ENCODE assay signal across 8 cellular contexts in the genomic region with DNA sequence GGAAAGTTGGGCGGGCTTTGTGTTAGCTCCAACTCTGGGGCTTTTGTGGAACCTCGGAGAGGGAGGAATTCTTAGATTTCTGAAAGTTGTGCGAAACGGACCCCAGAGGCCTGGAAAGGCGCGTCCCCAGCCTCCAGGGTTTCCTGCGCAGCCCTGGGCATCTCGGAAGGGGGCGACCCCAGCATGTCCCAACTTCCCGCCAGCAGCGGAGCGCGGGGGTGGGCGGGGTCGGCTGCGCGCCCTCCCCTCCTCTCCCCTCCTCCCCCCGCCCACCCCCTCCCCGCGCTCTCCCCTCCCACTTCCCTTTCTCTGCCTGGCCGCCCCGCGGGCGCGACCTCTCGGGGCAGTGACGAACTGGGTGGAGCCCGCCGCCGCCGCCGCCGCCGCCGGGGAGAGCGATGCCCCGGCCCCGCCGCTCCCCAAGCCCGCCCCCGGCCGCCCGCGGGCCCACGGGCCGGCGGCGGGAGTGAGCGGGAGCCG. TPM values are rescaled to one million over a fixed set of nuclear protein-coding genes. Genes with fewer than 3 reads are reported as not detected.
DNase-seq lines count a peak whose midpoint lies in the region; ATAC-seq and TF ChIP-seq lines count a peak whose summit lies in the region.

No MANE protein-coding gene starts in this region.

- peak overlapping the region; percentile 93 for H3K27ac ChIP-seq in parathyroid adenoma

- H3K4me3 ChIP-seq in parathyroid adenoma (ENCODE audit: low read depth, low read length), result peak overlapping the region; percentile 88

- H3K36me3 ChIP-seq in parathyroid adenoma (ENCODE audit: control insufficient read depth, insufficient read depth, low read length), result no peaks in the 10 kb centered on the region

- peak; percentile 83 for ATAC-seq in GM21723 (IDR thresholded peaks at IDR 0.05; ENCODE audit: unreplicated experiment)
- peak; percentile 80 for ATAC-seq in SK-N-SH treated with all-trans-retinoic acid at 6 μM for 48 hours
- peak; percentile 75 to 88 for ATAC-seq in activated naive CD4-positive, alpha-beta T cell treated with anti-CD3 and anti-CD28 coated beads, Interleukin-2, amount 50 U/mL, for 72 hours

- peak overlapping the region; percentile 94 for H3K4me2 ChIP-seq in parathyroid adenoma (ENCODE audit: low read length)

- H3K9me3 ChIP-seq in parathyroid adenoma (ENCODE audit: control insufficient read depth, low read length), result no peaks in the 10 kb centered on the region

- H3K9me3 Mint-ChIP-seq in activated naive CD4-positive, alpha-beta T cell treated with anti-CD3 and anti-CD28 coated beads, Interleukin-2, amount 50 U/mL, for 72 hours, result no peaks in the 10 kb centered on the region
- no peaks in the 10 kb centered on the region for H3K9me3 Mint-ChIP-seq in type B pancreatic cell

- H3K36me3 Mint-ChIP-seq in activated naive CD4-positive, alpha-beta T cell treated with anti-CD3 and anti-CD28 coated beads, Interleukin-2, amount 50 U/mL, for 72 hours, result no peaks in the 10 kb centered on the region
- H3K36me3 Mint-ChIP-seq in type B pancreatic cell, result no peaks in the 10 kb centered on the region

- no peaks in the 10 kb centered on the region for H3K27me3 ChIP-seq in parathyroid adenoma (ENCODE audit: control insufficient read depth, insufficient read depth, low read length)

- intact Hi-C loops in head of caudate nucleus (cut with DNase I), result loop anchor here (5.0 kb wide), 1 partner anchor 150 kb away; a partner anchor contains a TSS

- H3K79me2 ChIP-seq in parathyroid adenoma, result peaks cover 26% of the 10 kb centered on the region

- H3K4me3 Mint-ChIP-seq in type B pancreatic cell, result peak overlapping the region; percentile 86

- TF ChIP-seq CTCF in parathyroid adenoma (IDR thresholded peaks at IDR 0.05) (no peak), type B pancreatic cell (conservative IDR thresholded peaks at IDR 0.05) (peak; percentile 12)

- no peaks in the 10 kb centered on the region for H3K27me3 Mint-ChIP-seq in type B pancreatic cell

- peak overlapping the region; percentile 35 for H3K9ac ChIP-seq in parathyroid adenoma

- no peak overlapping the region for H3K27ac Mint-ChIP-seq in activated naive CD4-positive, alpha-beta T cell treated with anti-CD3 and anti-CD28 coated beads, Interleukin-2, amount 50 U/mL, for 72 hours
- peak overlapping the region; percentile 94 for H3K27ac Mint-ChIP-seq in type B pancreatic cell

- H2AFZ ChIP-seq in parathyroid adenoma, result peak overlapping the region; percentile 73

- peaks cover 16% of the 10 kb centered on the region for H3K4me1 ChIP-seq in parathyroid adenoma

- H3K4me1 Mint-ChIP-seq in type B pancreatic cell (ENCODE audit: unreplicated experiment), result peaks cover 26% of the 10 kb centered on the region

- peak; percentile 85 for DNase-seq in Daoy (ENCODE audit: low read depth)
- DNase-seq in KG1 (lab: John Stamatoyannopoulos, UW), result peak; percentile 34
- peak; percentile 75 to 77 for DNase-seq in activated naive CD4-positive, alpha-beta T cell treated with anti-CD3 and anti-CD28 coated beads, Interleukin-2, amount 50 U/mL, for 72 hours (ENCODE audit: low spot score in 2 of 2)
- peak in 40 of 42 donors; percentile 25 to 81 (median 64) for DNase-seq in head of caudate nucleus
- DNase-seq in type B pancreatic cell (ENCODE audit: extremely low spot score, unreplicated experiment), result peak; percentile 84

TF ChIP-seq in SK-N-SH treated with all-trans-retinoic acid at 6 μM for 48 hours, 23 proteins besides CTCF, POLR2A, EP300 and RAD21:
- TF ChIP-seq SNAI2 (CRISPR knock-in tag; IDR thresholded peaks at IDR 0.05) (no peak), TOX (CRISPR knock-in tag; IDR thresholded peaks at IDR 0.05; ENCODE audit: borderline replicate concordance) (no peak), ARNTL (CRISPR knock-in tag; IDR thresholded peaks at IDR 0.05; ENCODE audit: borderline replicate concordance, low read depth) (no peak), ZNF8 (CRISPR knock-in tag; IDR thresholded peaks at IDR 0.05) (no peak), ZC3H10 (CRISPR knock-in tag; IDR thresholded peaks at IDR 0.05) (no peak), PPARA (CRISPR knock-in tag; IDR thresholded peaks at IDR 0.05; ENCODE audit: borderline replicate concordance) (no peak), ZFP3 (CRISPR knock-in tag; IDR thresholded peaks at IDR 0.05) (no peak), ZNF565 (CRISPR knock-in tag; conservative IDR thresholded peaks at IDR 0.05; ENCODE audit: low read depth) (no peak), BACH2 (CRISPR knock-in tag; IDR thresholded peaks at IDR 0.05; ENCODE audit: borderline replicate concordance) (no peak), ZFP30 (CRISPR knock-in tag; IDR thresholded peaks at IDR 0.05) (no peak), ISL1 (CRISPR knock-in tag; IDR thresholded peaks at IDR 0.05) (no peak), CSDC2 (CRISPR knock-in tag; IDR thresholded peaks at IDR 0.05) (no peak), ZNF70 (CRISPR knock-in tag; IDR thresholded peaks at IDR 0.05) (no peak), GLIS3 (CRISPR knock-in tag; IDR thresholded peaks at IDR 0.05) (no peak), ESRRG (CRISPR knock-in tag; IDR thresholded peaks at IDR 0.05) (no peak)
- TF ChIP-seq, protein P1, sequence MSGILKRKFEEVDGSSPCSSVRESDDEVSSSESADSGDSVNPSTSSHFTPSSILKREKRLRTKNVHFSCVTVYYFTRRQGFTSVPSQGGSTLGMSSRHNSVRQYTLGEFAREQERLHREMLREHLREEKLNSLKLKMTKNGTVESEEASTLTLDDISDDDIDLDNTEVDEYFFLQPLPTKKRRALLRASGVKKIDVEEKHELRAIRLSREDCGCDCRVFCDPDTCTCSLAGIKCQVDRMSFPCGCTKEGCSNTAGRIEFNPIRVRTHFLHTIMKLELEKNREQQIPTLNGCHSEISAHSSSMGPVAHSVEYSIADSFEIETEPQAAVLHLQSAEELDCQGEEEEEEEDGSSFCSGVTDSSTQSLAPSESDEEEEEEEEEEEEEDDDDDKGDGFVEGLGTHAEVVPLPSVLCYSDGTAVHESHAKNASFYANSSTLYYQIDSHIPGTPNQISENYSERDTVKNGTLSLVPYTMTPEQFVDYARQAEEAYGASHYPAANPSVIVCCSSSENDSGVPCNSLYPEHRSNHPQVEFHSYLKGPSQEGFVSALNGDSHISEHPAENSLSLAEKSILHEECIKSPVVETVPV (CRISPR knock-in tag; IDR thresholded peaks at IDR 0.05), result no peak
- TF ChIP-seq, protein P2, sequence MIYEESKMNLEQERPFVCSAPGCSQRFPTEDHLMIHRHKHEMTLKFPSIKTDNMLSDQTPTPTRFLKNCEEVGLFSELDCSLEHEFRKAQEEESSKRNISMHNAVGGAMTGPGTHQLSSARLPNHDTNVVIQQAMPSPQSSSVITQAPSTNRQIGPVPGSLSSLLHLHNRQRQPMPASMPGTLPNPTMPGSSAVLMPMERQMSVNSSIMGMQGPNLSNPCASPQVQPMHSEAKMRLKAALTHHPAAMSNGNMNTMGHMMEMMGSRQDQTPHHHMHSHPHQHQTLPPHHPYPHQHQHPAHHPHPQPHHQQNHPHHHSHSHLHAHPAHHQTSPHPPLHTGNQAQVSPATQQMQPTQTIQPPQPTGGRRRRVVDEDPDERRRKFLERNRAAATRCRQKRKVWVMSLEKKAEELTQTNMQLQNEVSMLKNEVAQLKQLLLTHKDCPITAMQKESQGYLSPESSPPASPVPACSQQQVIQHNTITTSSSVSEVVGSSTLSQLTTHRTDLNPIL (CRISPR knock-in tag; IDR thresholded peaks at IDR 0.05; ENCODE audit: low read depth), result no peak
- TF ChIP-seq, protein P3, sequence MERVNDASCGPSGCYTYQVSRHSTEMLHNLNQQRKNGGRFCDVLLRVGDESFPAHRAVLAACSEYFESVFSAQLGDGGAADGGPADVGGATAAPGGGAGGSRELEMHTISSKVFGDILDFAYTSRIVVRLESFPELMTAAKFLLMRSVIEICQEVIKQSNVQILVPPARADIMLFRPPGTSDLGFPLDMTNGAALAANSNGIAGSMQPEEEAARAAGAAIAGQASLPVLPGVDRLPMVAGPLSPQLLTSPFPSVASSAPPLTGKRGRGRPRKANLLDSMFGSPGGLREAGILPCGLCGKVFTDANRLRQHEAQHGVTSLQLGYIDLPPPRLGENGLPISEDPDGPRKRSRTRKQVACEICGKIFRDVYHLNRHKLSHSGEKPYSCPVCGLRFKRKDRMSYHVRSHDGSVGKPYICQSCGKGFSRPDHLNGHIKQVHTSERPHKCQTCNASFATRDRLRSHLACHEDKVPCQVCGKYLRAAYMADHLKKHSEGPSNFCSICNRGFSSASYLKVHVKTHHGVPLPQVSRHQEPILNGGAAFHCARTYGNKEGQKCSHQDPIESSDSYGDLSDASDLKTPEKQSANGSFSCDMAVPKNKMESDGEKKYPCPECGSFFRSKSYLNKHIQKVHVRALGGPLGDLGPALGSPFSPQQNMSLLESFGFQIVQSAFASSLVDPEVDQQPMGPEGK (CRISPR knock-in tag; IDR thresholded peaks at IDR 0.05; ENCODE audit: borderline replicate concordance), result no peak

RNA-seq across cellular contexts. Expression of a gene that starts 16.8 kb away (rescaled TPM):
- total RNA-seq in Daoy (2014; rRNA removed; shearing (Covaris generic)), result not detected in 2 replicates
- total RNA-seq in activated naive CD4-positive, alpha-beta T cell treated with anti-CD3 and anti-CD28 coated beads, Interleukin-2, amount 50 U/mL, for 72 hours, result under 1 TPM; 0.59 to 0.78 TPM
- not detected in 2 replicates for total RNA-seq in type B pancreatic cell (ENCODE audit: low replicate concordance)

Comparison
In these comparisons a context has a peak if more than half of its experiments do, and no peak if none do; other contexts are left out.
1. Peak in every context shown above with its lines: DNase-seq, ATAC-seq, H3K4me3 ChIP-seq and H3K27ac ChIP-seq.
2. DNase-seq: peak in every context shown above with its lines; median percentile 85 in Daoy; 84 in type B pancreatic cell; 76 in activated naive CD4-positive, alpha-beta T cell treated with anti-CD3 and anti-CD28 coated beads, Interleukin-2, amount 50 U/mL, for 72 hours; 64 in head of caudate nucleus; 34 in KG1.